ENCODE assay signal across 9 cellular contexts in the genomic region with DNA sequence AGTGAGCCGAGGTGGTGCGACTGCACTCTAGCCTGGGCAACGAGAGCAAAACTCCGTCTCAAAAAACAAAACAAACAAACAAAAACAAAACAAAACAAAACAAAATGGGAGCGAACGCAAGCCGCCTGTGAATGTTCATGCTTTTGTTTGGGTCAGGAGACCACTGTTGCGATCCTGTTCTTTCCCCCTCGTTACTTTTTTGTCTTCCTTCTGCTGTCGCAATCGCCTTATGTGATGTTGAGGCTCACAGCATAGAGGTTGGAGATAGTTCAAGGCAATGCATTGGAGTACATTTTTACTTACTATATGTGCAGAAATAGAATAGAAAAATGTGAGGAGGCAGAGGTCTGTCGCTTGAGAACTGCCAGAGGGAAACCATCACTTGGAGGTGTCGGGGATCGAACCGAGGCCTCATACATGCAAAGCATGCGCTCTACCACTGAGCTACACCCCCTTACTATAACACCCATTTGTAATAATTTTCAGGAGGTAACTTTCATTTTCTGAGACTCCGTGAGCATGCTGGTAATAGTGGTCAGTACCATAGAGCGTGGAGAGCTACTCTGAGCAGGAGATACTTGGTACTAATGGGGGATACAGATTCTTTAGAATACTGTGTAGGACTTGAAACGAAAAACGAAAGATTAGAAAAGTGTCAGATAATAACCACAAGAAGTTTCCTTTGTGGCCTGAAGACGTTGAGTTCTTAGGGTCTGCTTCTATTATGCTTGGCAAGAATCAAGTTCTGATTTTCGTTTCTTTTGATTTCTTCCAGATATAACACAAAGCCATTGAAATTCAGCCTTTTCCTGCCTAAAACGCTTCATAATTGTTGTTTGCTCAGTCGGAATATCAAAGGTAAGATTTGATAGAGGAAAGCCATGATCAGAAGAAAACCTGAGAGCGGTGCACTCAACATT.
A peak's percentile ranks its signal among the peaks of the same experiment; 100 is the strongest.
DNase-seq lines count a peak whose midpoint lies in the region; ATAC-seq and TF ChIP-seq lines count a peak whose summit lies in the region.
"Had no signal": no experiment of that assay in that cellular context is flagged by ENCODE, and none has a peak within 500 bp of the region (broad histone marks: within the 10 kb centered on the region; RNA-seq: fewer than 3 reads in every experiment).

No MANE protein-coding gene starts in this region.

- no peaks in the 10 kb centered on the region for H3K36me3 Mint-ChIP-seq in glutamatergic neuron (ENCODE audit: unreplicated experiment)
- H3K36me3 Mint-ChIP-seq in naive thymus-derived CD8-positive, alpha-beta T cell = peaks cover 3 to 37% (median 12%) of the 10 kb centered on the region in 3 donors

- no peak for TF ChIP-seq CTCF in RWPE1 (conservative IDR thresholded peaks at IDR 0.05; ENCODE audit: low read depth)
- no peak for TF ChIP-seq CTCF in glutamatergic neuron (IDR thresholded peaks at IDR 0.05; ENCODE audit: partially characterized antibody, unreplicated experiment)

- no peak overlapping the region for H3K27ac Mint-ChIP-seq in glutamatergic neuron (ENCODE audit: unreplicated experiment)
- H3K27ac Mint-ChIP-seq in naive thymus-derived CD8-positive, alpha-beta T cell = no peak overlapping the region

- intact Hi-C loops in right cardiac atrium (cut with DNase I) = no loop called here

- H3K4me3 Mint-ChIP-seq in glutamatergic neuron (ENCODE audit: unreplicated experiment) = peak overlapping the region; percentile 28
- H3K4me3 Mint-ChIP-seq in naive thymus-derived CD8-positive, alpha-beta T cell = no peak overlapping the region

- H3K4me1 ChIP-seq in right cardiac atrium (ENCODE audit: control insufficient read depth, insufficient read depth, low read length) = no peaks in the 10 kb centered on the region
- H3K4me1 ChIP-seq: spleen had no signal

- WGBS in right cardiac atrium = 35% methylated on average over 25 of the region's 25 CpGs

- DNase-seq in ELF-1 (ENCODE audit: low read depth, low spot score) (peak; percentile 46), RWPE1 (ENCODE audit: low spot score) (peak; percentile 42), glutamatergic neuron (no peak), right cardiac atrium (no peak), amniotic stem cell (lab: John Stamatoyannopoulos, UW) (no peak)
- no peak for DNase-seq in activated effector memory CD4-positive, alpha-beta T cell treated with anti-CD3 and anti-CD28 coated beads, Interleukin-2, amount 50 U/mL, for 16 hours
- DNase-seq in naive thymus-derived CD8-positive, alpha-beta T cell = no peak
- DNase-seq: spleen had no signal

- H3K9me3 ChIP-seq in right cardiac atrium (ENCODE audit: control insufficient read depth, low read length) = no peaks in the 10 kb centered on the region

- CTCF ChIA-PET in RWPE1 (lab: Yijun Ruan, JAX) = no interaction called here

- ATAC-seq in HG03097 (IDR thresholded peaks at IDR 0.05; ENCODE audit: low FRiP score, unreplicated experiment) = peak; percentile 61
- ATAC-seq in right cardiac atrium = no peak
- ATAC-seq in naive thymus-derived CD8-positive, alpha-beta T cell = no peak

- H3K4me3 ChIP-seq in right cardiac atrium (ENCODE audit: low read length) = no peak overlapping the region
- H3K4me3 ChIP-seq: spleen had no signal

- H3K27me3 Mint-ChIP-seq in glutamatergic neuron (ENCODE audit: unreplicated experiment) = peaks cover 14% of the 10 kb centered on the region
- peaks cover 60 to 87% (median 75%) of the 10 kb centered on the region in 5 donors for H3K27me3 Mint-ChIP-seq in naive thymus-derived CD8-positive, alpha-beta T cell

- peaks cover 2% of the 10 kb centered on the region for H3K4me1 Mint-ChIP-seq in glutamatergic neuron (ENCODE audit: low read depth, unreplicated experiment)
- H3K4me1 Mint-ChIP-seq in naive thymus-derived CD8-positive, alpha-beta T cell = peaks cover 0 to 1% (median 0%) of the 10 kb centered on the region in 4 donors

- H3K9me3 Mint-ChIP-seq in glutamatergic neuron (ENCODE audit: unreplicated experiment) = peaks cover 1% of the 10 kb centered on the region
- peaks cover 0 to 58% (median 19%) of the 10 kb centered on the region in 9 donors for H3K9me3 Mint-ChIP-seq in naive thymus-derived CD8-positive, alpha-beta T cell

- H3K27me3 ChIP-seq in right cardiac atrium (ENCODE audit: control insufficient read depth, insufficient read depth) = peaks cover 2% of the 10 kb centered on the region

- H3K27ac ChIP-seq in RWPE1 (no peak overlapping the region), right cardiac atrium (ENCODE audit: low read length) (no peak overlapping the region)
- H3K27ac ChIP-seq: spleen had no signal

- POLR2A ChIA-PET in RWPE1 (lab: Yijun Ruan, JAX; ENCODE audit: low non-redundant PET) = no interaction called here
- POLR2A ChIA-PET in naive thymus-derived CD8-positive, alpha-beta T cell (lab: Charles Lee) = no interaction called here

Comparison
In these comparisons a context has a peak if more than half of its experiments do, and no peak if none do; other contexts are left out.
1. DNase-seq: peak in ELF-1 (single experiment) and RWPE1 (single experiment); none in glutamatergic neuron (single experiment), activated effector memory CD4-positive, alpha-beta T cell treated with anti-CD3 and anti-CD28 coated beads, Interleukin-2, amount 50 U/mL, for 16 hours (single experiment), right cardiac atrium (0 of 3), naive thymus-derived CD8-positive, alpha-beta T cell (0 of 10) and amniotic stem cell (single experiment).